ENCODE assay signal across 1 cellular context in the genomic region with DNA sequence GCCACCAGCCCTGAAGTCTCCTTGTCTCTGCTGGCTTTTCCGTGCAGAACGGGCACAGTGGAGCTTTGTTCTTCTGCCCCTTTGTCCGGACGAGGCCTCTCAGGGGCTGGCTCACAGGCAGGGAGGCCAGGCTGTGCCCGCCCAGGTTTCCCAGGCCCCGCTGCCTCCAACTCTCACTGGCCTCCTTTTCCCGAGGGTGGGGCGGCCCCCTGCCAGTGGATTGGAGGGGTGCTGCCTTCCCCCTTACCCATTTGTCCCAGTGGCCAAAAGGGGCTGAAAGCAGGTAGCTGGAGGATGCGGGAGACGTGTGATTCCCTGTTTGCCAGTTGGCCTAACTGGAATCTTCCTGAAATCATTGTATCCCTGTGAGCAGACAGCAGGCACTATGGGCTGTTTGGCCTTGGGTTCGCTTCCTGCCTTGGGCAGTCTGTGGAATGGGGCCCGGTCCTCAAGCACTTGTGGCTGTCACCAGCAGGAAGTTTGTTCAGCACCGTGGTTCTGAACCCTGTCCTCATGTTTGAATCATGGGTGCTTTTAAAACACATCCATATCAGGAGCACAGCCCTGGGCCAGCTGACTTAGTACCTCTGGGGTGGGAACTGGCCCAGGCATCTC.
TF ChIP-seq lines count a peak whose summit lies in the region.

No MANE protein-coding gene starts in this region.

TF ChIP-seq in SK-N-SH, 30 proteins besides CTCF, POLR2A, EP300 and RAD21 (continued from another document):
- no peak for TF ChIP-seq REST (IDR thresholded peaks at IDR 0.05; ENCODE audit: low read depth, low read length)
- TF ChIP-seq RXRA (IDR thresholded peaks at IDR 0.05; ENCODE audit: borderline replicate concordance, low read depth), result no peak
- TF ChIP-seq, protein P1, sequence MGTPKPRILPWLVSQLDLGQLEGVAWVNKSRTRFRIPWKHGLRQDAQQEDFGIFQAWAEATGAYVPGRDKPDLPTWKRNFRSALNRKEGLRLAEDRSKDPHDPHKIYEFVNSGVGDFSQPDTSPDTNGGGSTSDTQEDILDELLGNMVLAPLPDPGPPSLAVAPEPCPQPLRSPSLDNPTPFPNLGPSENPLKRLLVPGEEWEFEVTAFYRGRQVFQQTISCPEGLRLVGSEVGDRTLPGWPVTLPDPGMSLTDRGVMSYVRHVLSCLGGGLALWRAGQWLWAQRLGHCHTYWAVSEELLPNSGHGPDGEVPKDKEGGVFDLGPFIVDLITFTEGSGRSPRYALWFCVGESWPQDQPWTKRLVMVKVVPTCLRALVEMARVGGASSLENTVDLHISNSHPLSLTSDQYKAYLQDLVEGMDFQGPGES (IDR thresholded peaks at IDR 0.05; ENCODE audit: low read depth, low read length), result no peak
- no peak for TF ChIP-seq TAF1 (IDR thresholded peaks at IDR 0.05; ENCODE audit: borderline replicate concordance, low read depth, low read length)
- TF ChIP-seq MEF2A (IDR thresholded peaks at IDR 0.05; ENCODE audit: borderline replicate concordance, low read depth), result no peak
- TF ChIP-seq ZBTB33 (IDR thresholded peaks at IDR 0.05; ENCODE audit: borderline replicate concordance, low read depth), result no peak
- TF ChIP-seq YY1 (IDR thresholded peaks at IDR 0.05; ENCODE audit: low read depth), result no peak
- TF ChIP-seq NFIC (IDR thresholded peaks at IDR 0.05; ENCODE audit: borderline replicate concordance), result no peak
- no peak for TF ChIP-seq SIN3A (IDR thresholded peaks at IDR 0.05; ENCODE audit: borderline replicate concordance, low read depth, low read length)
- TF ChIP-seq MXI1 (IDR thresholded peaks at IDR 0.05; ENCODE audit: low read depth, low read length), result no peak
